In the genomic region with DNA sequence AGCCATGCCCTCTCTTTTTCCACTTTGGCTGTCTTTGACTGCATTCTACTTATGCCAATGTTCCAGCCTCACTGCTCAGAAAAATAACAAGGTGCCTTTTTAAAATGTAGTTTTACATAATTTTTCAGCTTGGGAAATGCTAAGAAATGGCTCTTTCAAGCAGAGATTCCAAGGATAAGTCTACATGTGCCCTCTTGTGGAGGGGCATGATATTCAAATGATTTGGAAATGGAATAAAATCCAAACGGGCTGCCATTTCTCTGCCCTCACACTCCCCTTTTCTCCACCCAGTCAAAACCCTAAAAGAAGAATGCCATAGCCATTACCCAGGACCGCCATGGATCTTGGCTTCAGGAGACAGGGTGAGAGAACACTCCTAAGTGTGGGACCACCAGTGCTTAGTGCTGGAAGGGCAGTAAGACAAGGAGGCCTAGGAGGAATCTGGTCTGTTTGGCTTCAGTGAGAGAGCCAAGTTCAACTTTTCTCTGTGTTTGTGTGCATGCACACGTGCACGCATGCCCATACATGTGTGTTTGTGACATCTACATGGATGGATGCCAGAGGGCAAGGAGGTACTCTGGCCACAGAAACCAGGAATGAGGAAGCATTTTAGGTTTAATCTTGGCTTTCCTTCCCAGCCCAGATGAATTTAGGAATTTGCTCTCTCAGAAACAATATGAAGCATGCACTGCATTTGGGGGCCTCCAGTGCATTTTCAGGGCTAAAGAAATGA, we compare ENCODE assay signal across 11 cellular contexts.
DNase-seq lines count a peak whose midpoint lies in the region; ATAC-seq and TF ChIP-seq lines count a peak whose summit lies in the region.
"Had no signal": no experiment of that assay in that cellular context is flagged by ENCODE, and none has a peak within 500 bp of the region (broad histone marks: within the 10 kb centered on the region; RNA-seq: fewer than 3 reads in every experiment).

No MANE protein-coding gene starts in this region.

- H3K4me1 ChIP-seq in Peyer's patch (no peaks in the 10 kb centered on the region), smooth muscle cell (ENCODE audit: low read depth) (no peaks in the 10 kb centered on the region)

- TF ChIP-seq POLR2A in Peyer's patch (IDR thresholded peaks at IDR 0.05) = no peak

- H3K4me2 ChIP-seq in smooth muscle cell = no peak overlapping the region

- no peaks in the 10 kb centered on the region for H3F3A ChIP-seq in smooth muscle cell (ENCODE audit: low read depth)

- TF ChIP-seq CTCF in Peyer's patch (IDR thresholded peaks at IDR 0.05) = peak in 4 of 6 experiments; percentile 20 to 41 (median 34)
- TF ChIP-seq CTCF in smooth muscle cell (IDR thresholded peaks at IDR 0.05; ENCODE audit: borderline replicate concordance, insufficient read depth, poor library complexity, severe bottlenecking) = peak; percentile 35

- no peak overlapping the region for H3K27ac ChIP-seq in Peyer's patch
- H3K27ac ChIP-seq in smooth muscle cell (ENCODE audit: low read depth) = no peak overlapping the region
- H3K27ac ChIP-seq: gastrocnemius medialis had no signal

- H3K36me3 ChIP-seq in Peyer's patch (no peaks in the 10 kb centered on the region), smooth muscle cell (ENCODE audit: low read depth) (no peaks in the 10 kb centered on the region)
- H3K36me3 ChIP-seq: gastrocnemius medialis had no signal

- no peak overlapping the region for H2AFZ ChIP-seq in smooth muscle cell (ENCODE audit: low read depth)

- H3K4me3 ChIP-seq in Peyer's patch (no peak overlapping the region), smooth muscle cell (no peak overlapping the region)
- H3K4me3 ChIP-seq: gastrocnemius medialis had no signal

- 89% methylated on average over 4 of the region's 4 CpGs for WGBS in smooth muscle cell (ENCODE audit: low lambda C conversion rate)

- H3K27me3 ChIP-seq in Peyer's patch (no peaks in the 10 kb centered on the region), smooth muscle cell (ENCODE audit: low read depth) (no peaks in the 10 kb centered on the region)
- H3K27me3 ChIP-seq: gastrocnemius medialis had no signal

- no peak for ATAC-seq in GM19035 (IDR thresholded peaks at IDR 0.05; ENCODE audit: unreplicated experiment)

- no peaks in the 10 kb centered on the region for H3K79me2 ChIP-seq in smooth muscle cell (ENCODE audit: low read depth)

- no peaks in the 10 kb centered on the region for H4K20me1 ChIP-seq in smooth muscle cell (ENCODE audit: low read depth)

- DNase-seq in DMS 273 (lab: John Stamatoyannopoulos, UW; ENCODE audit: unreplicated experiment) = peak; percentile 25
- no peak for DNase-seq in DMS 273 treated with DMSO at 0.1 percent for 48 hours (lab: John Stamatoyannopoulos, UW)
- DNase-seq in Peyer's patch = no peak
- peak; percentile 60 for DNase-seq in fibroblast of peridontal ligament (ENCODE audit: extremely low read depth)
- DNase-seq in smooth muscle cell (lab: John Stamatoyannopoulos, UW; ENCODE audit: unreplicated experiment) = no peak
- no peak for DNase-seq in 8988T
- DNase-seq in GM19238 (ENCODE audit: insufficient read length, low spot score) = no peak
- DNase-seq: activated naive CD4-positive, alpha-beta T cell; gastrocnemius medialis; naive B cell had no signal

- H3K9ac ChIP-seq in smooth muscle cell (ENCODE audit: low read depth) = no peak overlapping the region

- H3K9me3 ChIP-seq in Peyer's patch (no peaks in the 10 kb centered on the region), smooth muscle cell (replicated peaks; ENCODE audit: low read depth) (no peaks in the 10 kb centered on the region)
- H3K9me3 ChIP-seq: gastrocnemius medialis had no signal

Comparison
In these comparisons a context has a peak if more than half of its experiments do, and no peak if none do; other contexts are left out.
1. DNase-seq: peak in DMS 273 (single experiment) and fibroblast of peridontal ligament (single experiment); none in DMS 273 treated with DMSO at 0.1 percent for 48 hours (single experiment), Peyer's patch (0 of 3), smooth muscle cell (single experiment), 8988T (single experiment) and GM19238 (single experiment).